18 cellular contexts compared by ENCODE assay signal in the genomic region with DNA sequence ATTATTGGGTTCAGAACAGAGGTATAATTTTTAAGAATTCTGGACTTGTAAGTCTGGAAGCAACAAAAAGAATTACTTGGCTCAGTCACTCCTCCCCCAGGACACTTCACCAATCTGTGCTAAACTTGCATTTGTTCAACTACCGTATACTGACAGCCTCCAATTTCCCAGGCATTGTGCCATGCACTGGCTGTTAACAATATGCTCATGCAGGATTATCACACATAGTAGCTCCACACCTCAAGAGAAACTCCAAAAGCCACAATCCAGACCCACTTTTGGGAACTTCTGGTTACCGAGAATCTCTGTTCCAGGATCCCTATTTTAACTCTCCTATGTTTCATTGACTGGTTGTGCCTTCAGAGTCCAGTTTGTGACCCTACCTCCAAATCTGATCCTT. TPM values are rescaled to one million over a fixed set of nuclear protein-coding genes. Genes with fewer than 3 reads are reported as not detected.
DNase-seq lines count a peak whose midpoint lies in the region; ATAC-seq, FAIRE-seq and TF ChIP-seq lines count a peak whose summit lies in the region.
"Had no signal": no experiment of that assay in that cellular context is flagged by ENCODE, and none has a peak within 500 bp of the region (broad histone marks: within the 10 kb centered on the region; RNA-seq: fewer than 3 reads in every experiment).

No MANE protein-coding gene starts in this region.

- H3K9me3 Mint-ChIP-seq in activated T-cell treated with anti-CD3 and anti-CD28 coated beads, Interleukin-2, amount 50 U/mL, for 72 hours, result no peaks in the 10 kb centered on the region

- H3K27me3 Mint-ChIP-seq in activated T-cell treated with anti-CD3 and anti-CD28 coated beads, Interleukin-2, amount 50 U/mL, for 72 hours (ENCODE audit: low read depth), result peaks cover 25% of the 10 kb centered on the region

- no peaks in the 10 kb centered on the region for H3K4me1 Mint-ChIP-seq in activated T-cell treated with anti-CD3 and anti-CD28 coated beads, Interleukin-2, amount 50 U/mL, for 72 hours (ENCODE audit: low read depth)

- no peaks in the 10 kb centered on the region for H3K36me3 Mint-ChIP-seq in activated T-cell treated with anti-CD3 and anti-CD28 coated beads, Interleukin-2, amount 50 U/mL, for 72 hours (ENCODE audit: insufficient read depth in 2 of 2)

- H3K36me3 ChIP-seq in bronchial epithelial cell (ENCODE audit: control insufficient read depth, insufficient read depth, low read length) (no peaks in the 10 kb centered on the region), H7 (replicated peaks; ENCODE audit: control insufficient read depth, insufficient read depth, low read length) (no peaks in the 10 kb centered on the region)
- H3K36me3 ChIP-seq: tibial artery had no signal

- peak; percentile 33 for DNase-seq in HT1080 (ENCODE audit: low read depth)
- DNase-seq in bronchial epithelial cell (ENCODE audit: low read depth), result peak; percentile 41
- DNase-seq in inferior parietal cortex (ENCODE audit: extremely low spot score), result peak; percentile 21
- DNase-seq in H7, result no peak
- no peak for DNase-seq in activated T-cell treated with anti-CD3 and anti-CD28 coated beads, Interleukin-2, amount 50 U/mL, for 72 hours
- DNase-seq in NCI-H1436 (lab: John Stamatoyannopoulos, UW), result no peak
- DNase-seq: activated CD4-positive, alpha-beta T cell treated with anti-CD3 and anti-CD28 coated beads, Interleukin-2, amount 50 U/mL, for 1 hour; activated T-cell treated with anti-CD3 and anti-CD28 coated beads, Interleukin-2, amount 50 U/mL, for 1 hour; NCI-H1930; NK-92 treated with Interleukin-12 subunit alpha and Interleukin-12 subunit beta, amount 100 ng/mL, for 24 hours; right cardiac atrium; stimulated activated CD4-positive, alpha-beta T cell treated with anti-CD3 and anti-CD28 coated beads, Interleukin-4, amount 100 ng/mL, for 4 hours; tibial artery had no signal

- H3K4me3 ChIP-seq in bronchial epithelial cell (ENCODE audit: low read depth, low read length) (no peak overlapping the region), H7 (ENCODE audit: insufficient read depth, low read depth, low read length) (no peak overlapping the region)
- H3K4me3 ChIP-seq: lung, tibial artery had no signal

- no peak for FAIRE-seq in bronchial epithelial cell (lab: Jason Lieb, UNC)

- H3K27ac ChIP-seq in C4-2B, result peak overlapping the region; percentile 29; the same call in 1 of the 2 replicates
- H3K27ac ChIP-seq: tibial artery had no signal

- no peak for ATAC-seq in activated T-cell treated with anti-CD3 and anti-CD28 coated beads, Interleukin-2, amount 50 U/mL, for 72 hours (replicated peaks in 1 of 2)
- no peak for ATAC-seq in GM19035 (IDR thresholded peaks at IDR 0.05; ENCODE audit: unreplicated experiment)

- no peak overlapping the region for H3K27ac Mint-ChIP-seq in activated T-cell treated with anti-CD3 and anti-CD28 coated beads, Interleukin-2, amount 50 U/mL, for 72 hours

- H3K27me3 ChIP-seq in bronchial epithelial cell (ENCODE audit: control insufficient read depth, insufficient read depth, low read length) (no peaks in the 10 kb centered on the region), H7 (ENCODE audit: control insufficient read depth, insufficient read depth, low read length) (no peaks in the 10 kb centered on the region)

- TF ChIP-seq CTCF in C4-2B (conservative IDR thresholded peaks at IDR 0.05) (no peak), bronchial epithelial cell (IDR thresholded peaks at IDR 0.05; ENCODE audit: insufficient read depth, low read length, severe bottlenecking) (no peak)

- no peak overlapping the region for H3K4me3 Mint-ChIP-seq in activated T-cell treated with anti-CD3 and anti-CD28 coated beads, Interleukin-2, amount 50 U/mL, for 72 hours

RNA-seq across cellular contexts. Expression of a gene that starts 7.7 kb away (rescaled TPM):
- total RNA-seq in HT1080 (2014; rRNA removed; shearing (Covaris generic)), result not detected in 2 replicates
- polyA plus RNA-seq in HT1080 (2015; cell fraction: cytosol; rRNA removed), result 0.06 TPM in 1 of 2 replicates, not detected in the other
- 0.09 and 0.12 TPM in 2 replicates for polyA plus RNA-seq in HT1080 (2015; cell fraction: nucleus; rRNA removed)
- 5.5 and 10.1 TPM in 2 replicates for total RNA-seq in bronchial epithelial cell
- total RNA-seq in H7 (2014; rRNA removed; shearing (Covaris generic)), result not detected in 2 replicates
- total RNA-seq in activated T-cell treated with anti-CD3 and anti-CD28 coated beads, Interleukin-2, amount 50 U/mL, for 72 hours, result not detected
- total RNA-seq: dorsolateral prefrontal cortex, right cardiac atrium had no signal
- polyA plus RNA-seq: neural cell, right cardiac atrium had no signal

Comparison
In these comparisons a context has a peak if more than half of its experiments do, and no peak if none do; other contexts are left out.
1. DNase-seq: peak in HT1080 (single experiment), bronchial epithelial cell (single experiment) and inferior parietal cortex (single experiment); none in H7 (single experiment), activated T-cell treated with anti-CD3 and anti-CD28 coated beads, Interleukin-2, amount 50 U/mL, for 72 hours (0 of 2) and NCI-H1436 (single experiment).